ENCODE assay signal across 17 cellular contexts in genomic region chr13:51683537-51684050, GRCh38.
"Had no signal": no experiment of that assay in that cellular context is flagged by ENCODE, and none has a peak within 500 bp of the region (broad histone marks: within the 10 kb centered on the region; RNA-seq: fewer than 3 reads in every experiment).

No MANE protein-coding gene starts in this region.

- H3K27me3 ChIP-seq: colonic mucosa, foreskin keratinocyte, ovary had no signal

- DNase-seq: activated CD4-positive, alpha-beta T cell treated with anti-CD3 and anti-CD28 coated beads for 1 hour; activated CD4-positive, alpha-beta T cell treated with anti-CD3 and anti-CD28 coated beads, Interleukin-2, amount 50 U/mL, for 4 hours; activated CD8-positive, alpha-beta memory T cell treated with anti-CD3 and anti-CD28 coated beads, Interleukin-2, amount 10 ng/mL, durations not matched to agents 7 days and 5 days; activated T-cell treated with anti-CD3 and anti-CD28 coated beads, Interleukin-2, amount 50 U/mL, for 24 hours; colonic mucosa; foreskin keratinocyte; head of caudate nucleus; left colon; midbrain; ovary; stimulated activated CD4-positive, alpha-beta T cell treated with anti-CD3 and anti-CD28 coated beads, Interleukin-2, amount 100 ng/mL, for 48 hours; stimulated activated naive CD4-positive, alpha-beta T cell treated with Interleukin-2 at 50 U/mL for 16 hours; substantia nigra; T-cell; T1000 had no signal

- H3K36me3 ChIP-seq: colonic mucosa, ovary had no signal

- H3K27ac ChIP-seq: colonic mucosa, foreskin keratinocyte, ovary had no signal

- H3K4me1 ChIP-seq: colonic mucosa had no signal

- ATAC-seq: activated CD8-positive, alpha-beta memory T cell treated with anti-CD3 and anti-CD28 coated beads, Interleukin-2, amount 10 ng/mL, durations not matched to agents 7 days and 5 days; activated naive CD4-positive, alpha-beta T cell treated with anti-CD3 and anti-CD28 coated beads, Interleukin-2, amount 50 U/mL, for 72 hours; foreskin keratinocyte; left colon; T-cell had no signal

- H3K4me3 ChIP-seq: colonic mucosa, lung, ovary had no signal

- H3K9me3 ChIP-seq: colonic mucosa, ovary had no signal
